1 cellular context compared by ENCODE assay signal in the genomic region with DNA sequence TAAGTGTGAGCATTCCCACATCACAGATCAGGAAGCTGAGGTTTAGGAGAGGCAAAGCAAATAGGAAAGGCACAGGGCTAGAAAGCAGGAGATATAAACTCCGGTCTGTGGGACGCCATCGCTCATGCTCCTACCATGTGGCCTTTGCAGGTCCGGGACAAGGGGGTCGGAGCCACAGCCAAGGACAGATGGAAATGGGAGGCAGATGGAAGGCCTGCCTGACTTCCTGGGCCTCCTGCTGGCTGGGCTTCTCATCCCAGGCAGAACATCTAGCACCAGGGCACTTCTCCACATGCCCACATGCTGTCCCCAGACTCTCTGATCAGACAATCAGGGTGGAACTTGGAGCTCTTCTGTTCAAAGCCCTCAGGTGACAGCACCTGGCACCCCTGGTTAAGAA.
TF ChIP-seq lines count a peak whose summit lies in the region.

No MANE protein-coding gene starts in this region.

TF ChIP-seq in IMR-90, 13 proteins besides CTCF, POLR2A, EP300 and RAD21 (continued from another document):
- TF ChIP-seq, protein P1, sequence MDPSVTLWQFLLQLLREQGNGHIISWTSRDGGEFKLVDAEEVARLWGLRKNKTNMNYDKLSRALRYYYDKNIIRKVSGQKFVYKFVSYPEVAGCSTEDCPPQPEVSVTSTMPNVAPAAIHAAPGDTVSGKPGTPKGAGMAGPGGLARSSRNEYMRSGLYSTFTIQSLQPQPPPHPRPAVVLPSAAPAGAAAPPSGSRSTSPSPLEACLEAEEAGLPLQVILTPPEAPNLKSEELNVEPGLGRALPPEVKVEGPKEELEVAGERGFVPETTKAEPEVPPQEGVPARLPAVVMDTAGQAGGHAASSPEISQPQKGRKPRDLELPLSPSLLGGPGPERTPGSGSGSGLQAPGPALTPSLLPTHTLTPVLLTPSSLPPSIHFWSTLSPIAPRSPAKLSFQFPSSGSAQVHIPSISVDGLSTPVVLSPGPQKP (IDR thresholded peaks at IDR 0.05; ENCODE audit: borderline replicate concordance, low read depth, low read length): no peak
- TF ChIP-seq, protein P2, sequence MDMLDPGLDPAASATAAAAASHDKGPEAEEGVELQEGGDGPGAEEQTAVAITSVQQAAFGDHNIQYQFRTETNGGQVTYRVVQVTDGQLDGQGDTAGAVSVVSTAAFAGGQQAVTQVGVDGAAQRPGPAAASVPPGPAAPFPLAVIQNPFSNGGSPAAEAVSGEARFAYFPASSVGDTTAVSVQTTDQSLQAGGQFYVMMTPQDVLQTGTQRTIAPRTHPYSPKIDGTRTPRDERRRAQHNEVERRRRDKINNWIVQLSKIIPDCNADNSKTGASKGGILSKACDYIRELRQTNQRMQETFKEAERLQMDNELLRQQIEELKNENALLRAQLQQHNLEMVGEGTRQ (IDR thresholded peaks at IDR 0.05; ENCODE audit: low read depth, low read length): no peak
- TF ChIP-seq CHD1 (IDR thresholded peaks at IDR 0.05; ENCODE audit: low read depth, low read length) (no peak), MXI1 (IDR thresholded peaks at IDR 0.05; ENCODE audit: borderline replicate concordance, low read depth, low read length) (no peak), NFE2L2 (IDR thresholded peaks at IDR 0.05; ENCODE audit: low read depth, low read length) (no peak), RCOR1 (IDR thresholded peaks at IDR 0.05; ENCODE audit: insufficient replicate concordance, low read length) (no peak), FOS (IDR thresholded peaks at IDR 0.05; ENCODE audit: low read depth, low read length) (no peak), CEBPB (IDR thresholded peaks at IDR 0.05; ENCODE audit: low read depth, low read length) (no peak), MAZ (IDR thresholded peaks at IDR 0.05; ENCODE audit: borderline replicate concordance, low read depth, low read length) (no peak), SMC3 (IDR thresholded peaks at IDR 0.05; ENCODE audit: low read depth, low read length) (no peak)
